9 cellular contexts compared by ENCODE assay signal in genomic region chr22:41862160-41862529, GRCh38. TPM values are rescaled to one million over a fixed set of nuclear protein-coding genes. Genes with fewer than 3 reads are reported as not detected.
DNase-seq lines count a peak whose midpoint lies in the region; ATAC-seq, FAIRE-seq and TF ChIP-seq lines count a peak whose summit lies in the region.
"Had no signal": no experiment of that assay in that cellular context is flagged by ENCODE, and none has a peak within 500 bp of the region (broad histone marks: within the 10 kb centered on the region; RNA-seq: fewer than 3 reads in every experiment).

No MANE protein-coding gene starts in this region.

- ATAC-seq in HepG2 (peak; percentile 53), right lobe of liver (no peak)

- peaks cover 77% of the 10 kb centered on the region for H3K79me2 ChIP-seq in HepG2 (ENCODE audit: insufficient read depth, low read length)

- no peak for FAIRE-seq in HepG2 (lab: Jason Lieb, UNC)

- in situ Hi-C loops in HepG2 (cut with HindIII; ENCODE audit: extremely low pct_ligation_motif_present, low pct_unique_long_range_greater_than_20kb) (no loop called here), KBM-7 (cut with MboI; ENCODE audit: low pct_unique_long_range_greater_than_20kb, low sequenced_read_pairs) (no loop called here)

- no peak overlapping the region for H2AFZ ChIP-seq in HepG2 (ENCODE audit: low read length)

- H3K4me3 ChIP-seq in HepG2 (replicated peaks in 1 of 3; ENCODE audit: insufficient read depth in 1 of 3, low read depth in 2 of 3, low read length in 3 of 3) = no peak overlapping the region
- no peak overlapping the region for H3K4me3 ChIP-seq in right lobe of liver
- H3K4me3 ChIP-seq in suprapubic skin = no peak overlapping the region

- CTCF ChIA-PET in HepG2 (lab: Yijun Ruan, JAX; ENCODE audit: low intra/inter-chr PET ratio, low total read pairs) = no interaction called here

- BruUV-seq in HepG2 (replicated peaks; lab: Mats Ljungman, UMichigan) = no TSS peak

- TF ChIP-seq CTCF in HepG2 (CRISPR knock-in tag; IDR thresholded peaks at IDR 0.05) = no peak
- TF ChIP-seq CTCF in right lobe of liver (IDR thresholded peaks at IDR 0.05) = no peak
- no peak for TF ChIP-seq CTCF in suprapubic skin (IDR thresholded peaks at IDR 0.05)

- H3K9me3 ChIP-seq in HepG2 (ENCODE audit: low read length) = no peaks in the 10 kb centered on the region
- no peaks in the 10 kb centered on the region for H3K9me3 ChIP-seq in right lobe of liver
- no peaks in the 10 kb centered on the region for H3K9me3 ChIP-seq in suprapubic skin

- peaks cover 81% of the 10 kb centered on the region for H4K20me1 ChIP-seq in HepG2 (ENCODE audit: insufficient read depth, low read length)

- POLR2A ChIA-PET in HepG2 (lab: Yijun Ruan, JAX) = interaction anchor here (1.2 to 1.8 kb wide), 2 partner anchors 21 to 62 kb away, joined by 4 to 6 read pairs; partner anchors contain the start of gene CCDC134

- H3K4me2 ChIP-seq in HepG2 (ENCODE audit: low read depth, low read length) = no peak overlapping the region

- TF ChIP-seq POLR2A in HepG2 (IDR thresholded peaks at IDR 0.05; ENCODE audit: insufficient read depth in 1 of 2, low read depth in 2 of 2, low read length in 2 of 2) = no peak
- TF ChIP-seq POLR2A in right lobe of liver (IDR thresholded peaks at IDR 0.05) = no peak
- no peak for TF ChIP-seq POLR2A in suprapubic skin (IDR thresholded peaks at IDR 0.05)

- TF ChIP-seq EP300 in HepG2 (IDR thresholded peaks at IDR 0.05; ENCODE audit: low read depth in 2 of 2, low read length in 2 of 2) (no peak; a peak in 1 of 4 replicates), HepG2 (CRISPR knock-in tag; IDR thresholded peaks at IDR 0.05; ENCODE audit: borderline replicate concordance) (no peak), suprapubic skin (IDR thresholded peaks at IDR 0.05) (no peak)

- peak; percentile 39 for DNase-seq in HepG2 (ENCODE audit: low spot score)
- no peak for DNase-seq in right lobe of liver
- peak; percentile 38 for DNase-seq in KBM-7
- peak; percentile 21 for DNase-seq in activated effector memory CD4-positive, alpha-beta T cell treated with Interleukin-2 at 50 U/mL for 16 hours
- DNase-seq in left kidney (ENCODE audit: low read depth, low spot score) = peak; percentile 90
- no peak for DNase-seq in suprapubic skin (ENCODE audit: low spot score in 2 of 2)
- DNase-seq in GDM1 (lab: John Stamatoyannopoulos, UW) = no peak
- DNase-seq in NCI-H1417 (lab: John Stamatoyannopoulos, UW) = no peak
- DNase-seq: DND-41 had no signal

- H3K27me3 ChIP-seq in HepG2 (ENCODE audit: control insufficient read depth in 1 of 2, insufficient read depth in 2 of 2, low read length in 2 of 2) (no peaks in the 10 kb centered on the region), right lobe of liver (no peaks in the 10 kb centered on the region), suprapubic skin (no peaks in the 10 kb centered on the region)

- H3K36me3 ChIP-seq in HepG2 (replicated peaks in 1 of 2; ENCODE audit: control insufficient read depth in 1 of 2, insufficient read depth in 2 of 2, low read length in 2 of 2) = peaks cover 11 to 38% of the 10 kb centered on the region in 2 experiments
- H3K36me3 ChIP-seq in right lobe of liver = peaks cover 0 to 12% (median 0%) of the 10 kb centered on the region in 4 donors
- H3K36me3 ChIP-seq in suprapubic skin = peaks cover 7% of the 10 kb centered on the region

- peak overlapping the region; percentile 5 for H3K27ac ChIP-seq in HepG2 (ENCODE audit: extremely low read length, insufficient read depth, low read length)
- H3K27ac ChIP-seq in right lobe of liver = no peak overlapping the region
- H3K27ac ChIP-seq in suprapubic skin = peak overlapping the region; percentile 18

- no peak overlapping the region for H3K9ac ChIP-seq in HepG2 (ENCODE audit: insufficient read depth, low read depth, low read length)

- 55% methylated on average over 3 of the region's 4 CpGs for WGBS in HepG2 (ENCODE audit: low lambda C conversion rate)
- 71% methylated on average over 2 of the region's 4 CpGs for WGBS in right lobe of liver (ENCODE audit: insufficient coverage, low coverage, low lambda C conversion rate, missing lambda C conversion rate)
- WGBS in suprapubic skin = 62% methylated on average over 4 of the region's 4 CpGs

- intact Hi-C loops in HepG2 (cut with micrococcal nuclease; ENCODE audit: unreplicated experiment) = no loop called here
- intact Hi-C loops in right lobe of liver (cut with DNase I) = no loop called here

- TF ChIP-seq RAD21 in HepG2 (CRISPR knock-in tag; IDR thresholded peaks at IDR 0.05) = no peak

- H3K4me1 ChIP-seq in HepG2 (ENCODE audit: insufficient read depth, low read length) (peaks cover 54% of the 10 kb centered on the region), right lobe of liver (peaks cover 0 to 3% (median 0%) of the 10 kb centered on the region in 4 donors), suprapubic skin (peaks cover 19% of the 10 kb centered on the region)

TF ChIP-seq in HepG2, 621 proteins besides CTCF, POLR2A, EP300 and RAD21 (continues in another document):
- TF ChIP-seq, protein P1, sequence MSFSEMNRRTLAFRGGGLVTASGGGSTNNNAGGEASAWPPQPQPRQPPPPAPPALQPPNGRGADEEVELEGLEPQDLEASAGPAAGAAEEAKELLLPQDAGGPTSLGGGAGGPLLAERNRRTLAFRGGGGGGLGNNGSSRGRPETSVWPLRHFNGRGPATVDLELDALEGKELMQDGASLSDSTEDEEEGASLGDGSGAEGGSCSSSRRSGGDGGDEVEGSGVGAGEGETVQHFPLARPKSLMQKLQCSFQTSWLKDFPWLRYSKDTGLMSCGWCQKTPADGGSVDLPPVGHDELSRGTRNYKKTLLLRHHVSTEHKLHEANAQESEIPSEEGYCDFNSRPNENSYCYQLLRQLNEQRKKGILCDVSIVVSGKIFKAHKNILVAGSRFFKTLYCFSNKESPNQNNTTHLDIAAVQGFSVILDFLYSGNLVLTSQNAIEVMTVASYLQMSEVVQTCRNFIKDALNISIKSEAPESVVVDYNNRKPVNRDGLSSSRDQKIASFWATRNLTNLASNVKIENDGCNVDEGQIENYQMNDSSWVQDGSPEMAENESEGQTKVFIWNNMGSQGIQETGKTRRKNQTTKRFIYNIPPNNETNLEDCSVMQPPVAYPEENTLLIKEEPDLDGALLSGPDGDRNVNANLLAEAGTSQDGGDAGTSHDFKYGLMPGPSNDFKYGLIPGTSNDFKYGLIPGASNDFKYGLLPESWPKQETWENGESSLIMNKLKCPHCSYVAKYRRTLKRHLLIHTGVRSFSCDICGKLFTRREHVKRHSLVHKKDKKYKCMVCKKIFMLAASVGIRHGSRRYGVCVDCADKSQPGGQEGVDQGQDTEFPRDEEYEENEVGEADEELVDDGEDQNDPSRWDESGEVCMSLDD (CRISPR knock-in tag; IDR thresholded peaks at IDR 0.05; ENCODE audit: borderline replicate concordance) = peak; percentile 90; the same call in 1 of the 2 replicates

RNA-seq across cellular contexts. Expression of gene SREBF2, which starts 29.2 kb away (rescaled TPM):
- total RNA-seq in HepG2 (2016; rRNA removed; fragmentation: Illumina TruSeq; extraction: Trizol) (30.2 and 53.8 TPM in 2 replicates), right lobe of liver (10 to 100 TPM; 26.7 to 63.4 (median 37.2) TPM), suprapubic skin (100 to 1,000 TPM in 3 of 4 donors, 10 to 100 TPM in 1; 97.5 to 160 (median 146) TPM)
- total RNA-seq in HepG2 (2016; cell fraction: cytosol; rRNA removed; fragmentation: Illumina TruSeq; extraction: Trizol; ENCODE audit: low read depth) = 14.0 and 16.6 TPM in 2 replicates
- 28.0 and 53.2 TPM in 2 replicates for total RNA-seq in HepG2 (2016; cell fraction: insoluble cytoplasmic fraction; rRNA removed; fragmentation: Illumina TruSeq; extraction: Trizol)
- total RNA-seq in HepG2 (2016; cell fraction: membrane; rRNA removed; fragmentation: Illumina TruSeq; extraction: Trizol) = 33.3 and 36.0 TPM in 2 replicates
- total RNA-seq in HepG2 (2016; cell fraction: nucleus; rRNA removed; fragmentation: Illumina TruSeq; extraction: Trizol) = 57.4 and 66.5 TPM in 2 replicates
- polyA plus RNA-seq in HepG2 (2011; rRNA removed) = 72.6 and 108 TPM in 2 replicates
- 70.5 and 75.9 TPM in 2 replicates for polyA plus RNA-seq in HepG2 (2011; cell fraction: cytosol; rRNA removed)
- 163 and 208 TPM in 2 replicates for polyA plus RNA-seq in HepG2 (2011; cell fraction: nucleus; rRNA removed)
- polyA plus RNA-seq in HepG2 (2012) = 109 and 143 TPM in 2 replicates
- 6.9 and 7.8 TPM in 2 replicates for polyA plus RNA-seq in HepG2 (2016; cell fraction: cytosol; fragmentation: Illumina TruSeq; extraction: Trizol; ENCODE audit: low read depth)
- polyA plus RNA-seq in HepG2 (2016; cell fraction: insoluble cytoplasmic fraction; fragmentation: Illumina TruSeq; extraction: Trizol; ENCODE audit: low read depth) = 26.3 and 34.3 TPM in 2 replicates
- 19.9 and 23.8 TPM in 2 replicates for polyA plus RNA-seq in HepG2 (2016; cell fraction: membrane; fragmentation: Illumina TruSeq; extraction: Trizol; ENCODE audit: low read depth)
- 92.3 and 92.9 TPM in 2 replicates for polyA plus RNA-seq in HepG2 (2016; cell fraction: nucleus; fragmentation: Illumina TruSeq; extraction: Trizol; ENCODE audit: insufficient read depth, low read depth)
- polyA minus RNA-seq in HepG2 (2011; rRNA and poly(A)+ RNA removed; ENCODE audit: low replicate concordance) = 105 and 167 TPM in 2 replicates
- 56.3 and 97.6 TPM in 2 replicates for polyA minus RNA-seq in HepG2 (2011; cell fraction: cytosol; rRNA and poly(A)+ RNA removed)
- 62.8 and 87.4 TPM in 2 replicates for polyA minus RNA-seq in HepG2 (2011; cell fraction: nucleus; rRNA and poly(A)+ RNA removed)

RNA-seq across cellular contexts. Expression of gene SHISA8, which starts 52.7 kb away (rescaled TPM):
- not detected in 2 replicates for total RNA-seq in HepG2 (2016; rRNA removed; fragmentation: Illumina TruSeq; extraction: Trizol)
- total RNA-seq in HepG2 (2016; cell fraction: cytosol; rRNA removed; fragmentation: Illumina TruSeq; extraction: Trizol; ENCODE audit: low read depth) = not detected in 2 replicates
- total RNA-seq in HepG2 (2016; cell fraction: insoluble cytoplasmic fraction; rRNA removed; fragmentation: Illumina TruSeq; extraction: Trizol) = not detected in 2 replicates
- not detected in 2 replicates for total RNA-seq in HepG2 (2016; cell fraction: membrane; rRNA removed; fragmentation: Illumina TruSeq; extraction: Trizol)
- not detected in 2 replicates for total RNA-seq in HepG2 (2016; cell fraction: nucleus; rRNA removed; fragmentation: Illumina TruSeq; extraction: Trizol)
- not detected in 2 replicates for polyA plus RNA-seq in HepG2 (2011; rRNA removed)
- not detected in 2 replicates for polyA plus RNA-seq in HepG2 (2011; cell fraction: cytosol; rRNA removed)
- not detected in 2 replicates for polyA plus RNA-seq in HepG2 (2011; cell fraction: nucleus; rRNA removed)
- not detected in 2 replicates for polyA plus RNA-seq in HepG2 (2012)
- not detected in 2 replicates for polyA plus RNA-seq in HepG2 (2016; cell fraction: cytosol; fragmentation: Illumina TruSeq; extraction: Trizol; ENCODE audit: low read depth)
- polyA plus RNA-seq in HepG2 (2016; cell fraction: insoluble cytoplasmic fraction; fragmentation: Illumina TruSeq; extraction: Trizol; ENCODE audit: low read depth) = not detected in 2 replicates
- not detected in 2 replicates for polyA plus RNA-seq in HepG2 (2016; cell fraction: membrane; fragmentation: Illumina TruSeq; extraction: Trizol; ENCODE audit: low read depth)
- polyA plus RNA-seq in HepG2 (2016; cell fraction: nucleus; fragmentation: Illumina TruSeq; extraction: Trizol; ENCODE audit: insufficient read depth, low read depth) = not detected in 2 replicates
- polyA minus RNA-seq in HepG2 (2011; rRNA and poly(A)+ RNA removed; ENCODE audit: low replicate concordance) = not detected in 2 replicates
- not detected in 2 replicates for polyA minus RNA-seq in HepG2 (2011; cell fraction: cytosol; rRNA and poly(A)+ RNA removed)
- not detected in 2 replicates for polyA minus RNA-seq in HepG2 (2011; cell fraction: nucleus; rRNA and poly(A)+ RNA removed)
- total RNA-seq in right lobe of liver = not detected
- not detected for total RNA-seq in suprapubic skin

Comparison
In these comparisons a context has a peak if more than half of its experiments do, and no peak if none do; other contexts are left out.
1. DNase-seq: peak in HepG2 (single experiment), KBM-7 (single experiment), activated effector memory CD4-positive, alpha-beta T cell treated with Interleukin-2 at 50 U/mL for 16 hours (single experiment) and left kidney (single experiment); none in right lobe of liver (0 of 3), suprapubic skin (0 of 2), GDM1 (single experiment) and NCI-H1417 (0 of 3).
2. H3K27ac ChIP-seq: peak in HepG2 (single experiment) and suprapubic skin (single experiment); none in right lobe of liver (0 of 3).